12 cellular contexts compared by ENCODE assay signal in the genomic region with DNA sequence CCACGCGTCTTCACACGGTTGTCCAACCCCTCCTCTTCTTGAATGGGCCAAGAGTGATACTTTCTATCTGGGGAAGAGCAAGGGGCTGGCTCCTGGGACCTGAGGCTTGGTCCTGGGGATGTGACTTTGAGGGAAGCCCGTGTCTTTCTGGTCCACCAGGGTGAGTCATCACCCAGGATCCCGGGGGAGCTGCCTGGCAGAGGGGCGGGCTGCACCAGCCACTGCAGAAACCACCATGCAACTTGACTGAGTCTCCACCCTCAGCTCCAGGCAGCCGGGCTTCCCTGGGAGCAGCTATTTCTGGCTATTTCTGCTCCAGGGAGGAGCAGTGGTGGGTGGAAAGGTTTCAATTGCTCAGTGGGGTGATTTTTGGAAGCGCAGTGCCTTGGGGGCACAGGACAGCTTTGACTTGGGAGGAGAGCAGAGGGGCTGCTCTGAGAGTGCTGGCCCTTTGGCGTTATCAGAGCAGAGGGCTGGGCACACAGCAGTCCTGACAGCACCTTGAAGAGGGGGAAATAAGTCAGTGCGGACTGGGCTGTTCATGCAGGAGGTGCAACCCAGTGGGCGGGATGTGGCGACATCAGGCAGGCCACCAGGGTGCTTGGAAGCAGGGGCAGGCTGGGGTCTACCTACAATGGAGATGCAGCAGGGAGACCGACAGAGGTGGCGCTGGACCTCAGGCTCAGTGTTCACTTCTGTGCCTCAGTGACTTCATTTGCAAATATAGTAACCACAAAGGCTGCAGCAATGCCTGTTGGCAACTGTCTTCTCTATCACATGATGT. TPM values are rescaled to one million over a fixed set of nuclear protein-coding genes. Genes with fewer than 3 reads are reported as not detected.
A peak's percentile ranks its signal among the peaks of the same experiment; 100 is the strongest.
DNase-seq lines count a peak whose midpoint lies in the region; ATAC-seq, FAIRE-seq and TF ChIP-seq lines count a peak whose summit lies in the region.
"Had no signal": no experiment of that assay in that cellular context is flagged by ENCODE, and none has a peak within 500 bp of the region (broad histone marks: within the 10 kb centered on the region; RNA-seq: fewer than 3 reads in every experiment).

No MANE protein-coding gene starts in this region.

- intact Hi-C loops in Panc1 (cut with micrococcal nuclease; ENCODE audit: unreplicated experiment) (no loop called here), thyroid gland (cut with DNase I) (no loop called here)

- peak overlapping the region; percentile 45 for H3K4me3 Mint-ChIP-seq in stimulated activated naive CD8-positive, alpha-beta T cell treated with anti-CD3 and anti-CD28 coated beads, Interleukin-15, Interleukin-2, amounts not matched to agents 100 ng/mL and 50 ng/mL, for 24 hours
- H3K4me3 Mint-ChIP-seq in mesothelial cell of epicardium, result no peak overlapping the region
- H3K4me3 Mint-ChIP-seq: T-helper 2 cell treated with Interferon-gamma antibody and Interleukin-4, amounts not matched to agents 5 μg/mL and 100 μg/mL, for 36 hours had no signal

- H3K79me2 ChIP-seq in H1 (ENCODE audit: control insufficient read depth in 1 of 2, insufficient read depth in 2 of 2, low read length in 2 of 2), result no peaks in the 10 kb centered on the region

- H4K5ac ChIP-seq in H1 (ENCODE audit: insufficient read length, low read depth, low read length), result no peak overlapping the region

- H3K9me3 ChIP-seq in Panc1 (ENCODE audit: control insufficient read depth, insufficient read depth, low read depth, low read length) (no peaks in the 10 kb centered on the region), H1 (ENCODE audit: insufficient read depth in 2 of 2, low read depth in 1 of 2, low read length in 1 of 2) (no peaks in the 10 kb centered on the region), thyroid gland (no peaks in the 10 kb centered on the region)
- H3K9me3 ChIP-seq: transverse colon had no signal

- H3K27me3 ChIP-seq in Panc1 (ENCODE audit: control insufficient read depth, insufficient read depth, low read length) (no peaks in the 10 kb centered on the region), H1 (replicated peaks in 1 of 4; ENCODE audit: control insufficient read depth in 3 of 4, extremely low read depth in 1 of 4, insufficient read depth in 3 of 4, low read length in 3 of 4) (no peaks in the 10 kb centered on the region), thyroid gland (no peaks in the 10 kb centered on the region)

- H3K14ac ChIP-seq in H1 (ENCODE audit: insufficient read length), result no peak overlapping the region

- CTCF ChIA-PET in Panc1 (lab: Charles Lee) (no interaction called here), H1 (lab: Charles Lee; ENCODE audit: partially characterized antibody) (interaction anchor here (0.9 to 7.1 kb wide), 6 partner anchors 10 to 55 kb away, joined by 3 to 79 read pairs (median 10); no protein-coding TSS in a partner anchor)

- POLR2A ChIA-PET in Panc1 (lab: Charles Lee), result no interaction called here
- POLR2A ChIA-PET in H1 (lab: Charles Lee; ENCODE audit: partially characterized antibody), result interaction anchor here (0.6 to 1.9 kb wide), 2 partner anchors 12 to 122 kb away, joined by 5 read pairs; no protein-coding TSS in a partner anchor

- H4K91ac ChIP-seq in H1 (replicated peaks; ENCODE audit: insufficient read length, low read length), result no peak overlapping the region

- TF ChIP-seq POLR2A in H1 (IDR thresholded peaks at IDR 0.05; ENCODE audit: control extremely low read depth in 1 of 2, low read depth in 2 of 2, low read length in 2 of 2) (no peak), thyroid gland (IDR thresholded peaks at IDR 0.05) (no peak)

- H3K4ac ChIP-seq in H1 (replicated peaks; ENCODE audit: insufficient read length, low read depth, low read length), result no peak overlapping the region

- no peak overlapping the region for H2BK15ac ChIP-seq in H1 (ENCODE audit: low read length)

- in situ Hi-C loops in Panc1 (cut with HindIII; ENCODE audit: low pct_unique_long_range_greater_than_20kb, low sequenced_read_pairs), result no loop called here

- no peak overlapping the region for H2BK12ac ChIP-seq in H1 (ENCODE audit: low read depth, low read length)

- H3K4me1 Mint-ChIP-seq in stimulated activated naive CD8-positive, alpha-beta T cell treated with anti-CD3 and anti-CD28 coated beads, Interleukin-15, Interleukin-2, amounts not matched to agents 100 ng/mL and 50 ng/mL, for 24 hours (ENCODE audit: low read depth), result peaks cover 78% of the 10 kb centered on the region
- no peaks in the 10 kb centered on the region for H3K4me1 Mint-ChIP-seq in mesothelial cell of epicardium

- WGBS in H1 (ENCODE audit: extremely low coverage in 1 of 2, insufficient coverage in 1 of 2, insufficient read length in 1 of 2, insufficient replicate concordance in 2 of 2, low coverage in 1 of 2, low lambda C conversion rate in 2 of 2, missing lambda C conversion rate in 1 of 2), 2 experiments, result 82% methylated on average over 14 of the region's 14 CpGs; no CpG with 5 or more reads in 1 of the 2 experiments
- WGBS in thyroid gland, 2 donors, result 65 to 74% methylated on average over 13 to 14 of the region's 14 CpGs

- TF ChIP-seq CTCF in Panc1 (IDR thresholded peaks at IDR 0.05), result no peak
- TF ChIP-seq CTCF in H1 (IDR thresholded peaks at IDR 0.05; ENCODE audit: control extremely low read depth in 1 of 3, insufficient read depth in 1 of 3, low read depth in 1 of 3, low read length in 3 of 3), result peak in 1 of 3 experiments; percentile 12; a peak in 1 of 4 replicates
- no peak for TF ChIP-seq CTCF in thyroid gland (IDR thresholded peaks at IDR 0.05)
- no peak for TF ChIP-seq CTCF in mesothelial cell of epicardium (IDR thresholded peaks at IDR 0.05; ENCODE audit: unreplicated experiment)

- no peak for TF ChIP-seq EP300 in H1 (IDR thresholded peaks at IDR 0.05; ENCODE audit: borderline replicate concordance in 1 of 2, low read depth in 2 of 2, low read length in 2 of 2)

- H3K23me2 ChIP-seq in H1 (ENCODE audit: low read depth, low read length), result no peaks in the 10 kb centered on the region

- H2AFZ ChIP-seq in H1 (ENCODE audit: low read length), result no peak overlapping the region

- FAIRE-seq in H1 (lab: Jason Lieb, UNC), result no peak
- FAIRE-seq: kidney had no signal

- H2BK20ac ChIP-seq in H1 (ENCODE audit: low read length), result no peak overlapping the region

- H3K27ac ChIP-seq in Panc1 (ENCODE audit: low read length) (no peak overlapping the region), H1 (ENCODE audit: low read depth, low read length) (no peak overlapping the region), thyroid gland (no peak overlapping the region)

- no peak overlapping the region for H2BK5ac ChIP-seq in H1 (ENCODE audit: low read depth, low read length)

- H3K23ac ChIP-seq in H1 (ENCODE audit: insufficient read length), result no peak overlapping the region

- no peaks in the 10 kb centered on the region for H3K4me1 ChIP-seq in Panc1 (ENCODE audit: control insufficient read depth, insufficient read depth, low read length)
- H3K4me1 ChIP-seq in H1 (replicated peaks in 1 of 4; ENCODE audit: control insufficient read depth in 3 of 4, insufficient read depth in 4 of 4, low read length in 3 of 4), result peaks cover 0 to 7% (median 2%) of the 10 kb centered on the region in 4 experiments; a peak in 5 of 7 replicates
- no peaks in the 10 kb centered on the region for H3K4me1 ChIP-seq in thyroid gland

- peak overlapping the region; percentile 73 for H3K27ac Mint-ChIP-seq in stimulated activated naive CD8-positive, alpha-beta T cell treated with anti-CD3 and anti-CD28 coated beads, Interleukin-15, Interleukin-2, amounts not matched to agents 100 ng/mL and 50 ng/mL, for 24 hours
- no peak overlapping the region for H3K27ac Mint-ChIP-seq in mesothelial cell of epicardium

- H3K27me3 Mint-ChIP-seq in stimulated activated naive CD8-positive, alpha-beta T cell treated with anti-CD3 and anti-CD28 coated beads, Interleukin-15, Interleukin-2, amounts not matched to agents 100 ng/mL and 50 ng/mL, for 24 hours, result no peaks in the 10 kb centered on the region
- H3K27me3 Mint-ChIP-seq in mesothelial cell of epicardium (ENCODE audit: low read depth), result peaks cover 40% of the 10 kb centered on the region

- no peak for TF ChIP-seq RAD21 in H1 (IDR thresholded peaks at IDR 0.05 in 1 of 2, conservative IDR thresholded peaks at IDR 0.05 in 1 of 2; ENCODE audit: low read depth in 2 of 2, low read length in 2 of 2)

- H3K36me3 Mint-ChIP-seq in stimulated activated naive CD8-positive, alpha-beta T cell treated with anti-CD3 and anti-CD28 coated beads, Interleukin-15, Interleukin-2, amounts not matched to agents 100 ng/mL and 50 ng/mL, for 24 hours (ENCODE audit: low read depth), result peaks cover 35% of the 10 kb centered on the region
- H3K36me3 Mint-ChIP-seq in mesothelial cell of epicardium, result no peaks in the 10 kb centered on the region

- H3K56ac ChIP-seq in H1 (replicated peaks; ENCODE audit: insufficient read length, low read depth, low read length), result no peak overlapping the region

- H3K4me3 ChIP-seq in Panc1 (ENCODE audit: low read depth in 2 of 2, low read length in 2 of 2) (no peak overlapping the region), H1 (ENCODE audit: extremely low read depth in 1 of 4, insufficient read depth in 2 of 4, low read depth in 3 of 4, low read length in 4 of 4) (no peak overlapping the region), thyroid gland (replicated peaks in 1 of 3) (no peak overlapping the region)
- H3K4me3 ChIP-seq: transverse colon had no signal

- BruUV-seq in Panc1 (replicated peaks; lab: Mats Ljungman, UMichigan), result no TSS peak

- no peak overlapping the region for H3K18ac ChIP-seq in H1 (ENCODE audit: extremely low read depth, low read length)

- H2AK5ac ChIP-seq in H1 (ENCODE audit: low read depth, low read length), result no peak overlapping the region

- no peaks in the 10 kb centered on the region for H3K9me3 Mint-ChIP-seq in stimulated activated naive CD8-positive, alpha-beta T cell treated with anti-CD3 and anti-CD28 coated beads, Interleukin-15, Interleukin-2, amounts not matched to agents 100 ng/mL and 50 ng/mL, for 24 hours
- H3K9me3 Mint-ChIP-seq in mesothelial cell of epicardium, result no peaks in the 10 kb centered on the region
- H3K9me3 Mint-ChIP-seq: T-helper 2 cell treated with Interferon-gamma antibody and Interleukin-4, amounts not matched to agents 5 μg/mL and 100 μg/mL, for 36 hours had no signal

- H4K20me1 ChIP-seq in H1 (replicated peaks in 1 of 2; ENCODE audit: control insufficient read depth in 1 of 2, insufficient read depth in 2 of 2, low read length in 2 of 2), result peaks cover 0 to 2% of the 10 kb centered on the region in 2 experiments

- H3K79me1 ChIP-seq in H1 (ENCODE audit: low read depth, low read length), result no peaks in the 10 kb centered on the region

- H4K8ac ChIP-seq in H1 (ENCODE audit: extremely low read depth, insufficient read depth, low read length), result peak overlapping the region; percentile 48

- no peak overlapping the region for H3K4me2 ChIP-seq in H1 (ENCODE audit: insufficient read depth in 1 of 2, low read depth in 2 of 2, low read length in 2 of 2)

- no peak for ATAC-seq in stimulated activated naive CD8-positive, alpha-beta T cell treated with anti-CD3 and anti-CD28 coated beads, Interleukin-15, Interleukin-2, amounts not matched to agents 100 U/mL and 50 U/mL, for 24 hours
- ATAC-seq in Panc1, result peak; percentile 31; the same call in 1 of the 2 replicates
- ATAC-seq in GM18873 (IDR thresholded peaks at IDR 0.05; ENCODE audit: low FRiP score, unreplicated experiment), result no peak
- no peak for ATAC-seq in GM19467 (IDR thresholded peaks at IDR 0.05; ENCODE audit: unreplicated experiment)

- no peaks in the 10 kb centered on the region for H3K36me3 ChIP-seq in Panc1 (ENCODE audit: control insufficient read depth, insufficient read depth, low read length)
- no peaks in the 10 kb centered on the region for H3K36me3 ChIP-seq in H1 (ENCODE audit: control insufficient read depth in 2 of 4, insufficient read depth in 4 of 4, low read length in 3 of 4)
- no peaks in the 10 kb centered on the region for H3K36me3 ChIP-seq in thyroid gland
- H3K36me3 ChIP-seq: transverse colon had no signal

- no peak overlapping the region for H2BK120ac ChIP-seq in H1 (replicated peaks; ENCODE audit: low read depth, low read length)

- DNase-seq in stimulated activated naive CD8-positive, alpha-beta T cell treated with anti-CD3 and anti-CD28 coated beads, Interleukin-15, Interleukin-2, amounts not matched to agents 100 U/mL and 50 U/mL, for 24 hours, result no peak
- DNase-seq in Panc1 (ENCODE audit: low read depth, low spot score) (no peak), H1 (ENCODE audit: low read depth in 1 of 2, low spot score in 2 of 2) (no peak), thyroid gland (no peak), mesothelial cell of epicardium (ENCODE audit: low spot score in 2 of 2, unreplicated experiment in 2 of 2) (no peak)
- DNase-seq: kidney, NCI-H526, transverse colon had no signal

- H3K9ac ChIP-seq in H1 (replicated peaks in 1 of 4; ENCODE audit: extremely low read depth in 1 of 4, low read depth in 3 of 4, low read length in 3 of 4), result no peak overlapping the region

RNA-seq across cellular contexts. Expression of gene FAM83D, which starts 45.1 kb away (rescaled TPM):
- total RNA-seq in Panc1 (2021; ENCODE audit: unreplicated experiment) (30.9 TPM), thyroid gland (1 to 10 TPM in 1 of 4 donors, under 1 TPM in 3; 0.67 to 3.4 (median 0.86) TPM), mesothelial cell of epicardium (10.2 to 11.5 TPM (median 10.8 TPM) in 3 replicates)
- polyA plus RNA-seq in Panc1 (2012; ENCODE audit: insufficient read length), result 14.5 TPM
- total RNA-seq in H1 (2021; fragmentation: NEBNext Ultra II Directional; extraction: Animal tissue kit (Norgen Biotek cat#: 25700)), result 61.4 and 62.6 TPM in 2 replicates
- 47.2 and 60.9 TPM in 2 replicates for polyA plus RNA-seq in H1 (2011; rRNA removed)
- polyA plus RNA-seq in H1 (2011; cell fraction: cytosol; rRNA removed), result 63.9 TPM
- polyA plus RNA-seq in H1 (2011; cell fraction: nucleus; rRNA removed), result 42.1 TPM
- 39.8 to 46.0 TPM (median 43.3 TPM) in 4 replicates for polyA plus RNA-seq in H1 (2012, experiment 1 of 2)
- 24.2 TPM for polyA plus RNA-seq in H1 (2012, experiment 2 of 2)
- 37.7 TPM for polyA plus RNA-seq in H1 (2013, experiment 1 of 2)
- polyA plus RNA-seq in H1 (2013, experiment 2 of 2), result 37.8 TPM
- polyA minus RNA-seq in H1 (2011; rRNA and poly(A)+ RNA removed), result 59.5 and 70.5 TPM in 2 replicates
- polyA minus RNA-seq in H1 (2011; cell fraction: cytosol; rRNA and poly(A)+ RNA removed), result 40.0 TPM
- polyA minus RNA-seq in H1 (2011; cell fraction: nucleus; rRNA and poly(A)+ RNA removed), result 48.7 TPM
